In genomic region chr4:242121-242848, GRCh38 we compare ENCODE assay signal across 7 cellular contexts.
DNase-seq lines count a peak whose midpoint lies in the region; ATAC-seq and FAIRE-seq lines count a peak whose summit lies in the region.

No MANE protein-coding gene starts in this region.

- H3K9me3 Mint-ChIP-seq in activated naive CD8-positive, alpha-beta T cell treated with anti-CD3 and anti-CD28 coated beads, Interleukin-2, amount 50 U/mL, for 24 hours = peaks cover 10% of the 10 kb centered on the region

- peak overlapping the region; percentile 77 for H3K27ac ChIP-seq in KOPT-K1 (ENCODE audit: low read depth, low read length, poor library complexity, severe bottlenecking)

- intact Hi-C loops in left ventricle myocardium superior (cut with micrococcal nuclease) = no loop called here
- intact Hi-C loops in sciatic nerve (cut with DNase I) = no loop called here

- H3K36me3 ChIP-seq in KOPT-K1 (ENCODE audit: insufficient read depth, low read length) = no peaks in the 10 kb centered on the region; the same call in 1 of the 2 replicates

- H3K4me3 Mint-ChIP-seq in activated naive CD8-positive, alpha-beta T cell treated with anti-CD3 and anti-CD28 coated beads, Interleukin-2, amount 50 U/mL, for 24 hours = peak overlapping the region; percentile 79

- peaks cover 9% of the 10 kb centered on the region for H3K4me1 Mint-ChIP-seq in activated naive CD8-positive, alpha-beta T cell treated with anti-CD3 and anti-CD28 coated beads, Interleukin-2, amount 50 U/mL, for 24 hours

- H3K9me3 ChIP-seq in KOPT-K1 (ENCODE audit: insufficient read depth, low read length, poor library complexity, severe bottlenecking) = peaks cover 43% of the 10 kb centered on the region

- no peaks in the 10 kb centered on the region for H3K36me3 Mint-ChIP-seq in activated naive CD8-positive, alpha-beta T cell treated with anti-CD3 and anti-CD28 coated beads, Interleukin-2, amount 50 U/mL, for 24 hours (ENCODE audit: low read depth)

- peak; percentile 92 for ATAC-seq in activated naive CD8-positive, alpha-beta T cell treated with anti-CD3 and anti-CD28 coated beads, Interleukin-2, amount 50 U/mL, for 24 hours
- peak; percentile 97 for ATAC-seq in left ventricle myocardium superior
- peak; percentile 80 for ATAC-seq in sciatic nerve

- FAIRE-seq in GM18507 (lab: Jason Lieb, UNC) = peak; percentile 61

- DNase-seq in GM18507 (ENCODE audit: extremely low spot score, insufficient read length, low read depth) = no peak
- peak; percentile 81 for DNase-seq in SKM-1 treated with dmso at 0.1 percent for 144 hours (lab: John Stamatoyannopoulos, UW; ENCODE audit: unreplicated experiment)
- DNase-seq in activated naive CD8-positive, alpha-beta T cell treated with anti-CD3 and anti-CD28 coated beads, Interleukin-2, amount 50 U/mL, for 24 hours = peak; percentile 55
- DNase-seq in left ventricle myocardium superior = peak; percentile 58
- DNase-seq in sciatic nerve (ENCODE audit: low spot score) = peak; percentile 68
- DNase-seq in epidermal melanocyte (ENCODE audit: insufficient read length, low spot score) = no peak

- peak overlapping the region; percentile 66 for H3K27ac Mint-ChIP-seq in activated naive CD8-positive, alpha-beta T cell treated with anti-CD3 and anti-CD28 coated beads, Interleukin-2, amount 50 U/mL, for 24 hours

- no peaks in the 10 kb centered on the region for H3K27me3 Mint-ChIP-seq in activated naive CD8-positive, alpha-beta T cell treated with anti-CD3 and anti-CD28 coated beads, Interleukin-2, amount 50 U/mL, for 24 hours

Comparison
In these comparisons a context has a peak if more than half of its experiments do, and no peak if none do; other contexts are left out.
1. DNase-seq: peak in SKM-1 treated with dmso at 0.1 percent for 144 hours (single experiment), activated naive CD8-positive, alpha-beta T cell treated with anti-CD3 and anti-CD28 coated beads, Interleukin-2, amount 50 U/mL, for 24 hours (single experiment), left ventricle myocardium superior (single experiment) and sciatic nerve (single experiment); none in GM18507 (single experiment) and epidermal melanocyte (single experiment).
2. Peak in every context shown above with its lines, with median percentiles within 50 percentile points of each other: ATAC-seq.